In genomic region chr3:39132096-39133092, GRCh38 we compare ENCODE assay signal across 27 cellular contexts. TPM values are rescaled to one million over a fixed set of nuclear protein-coding genes. Genes with fewer than 3 reads are reported as not detected.
DNase-seq lines count a peak whose midpoint lies in the region; ATAC-seq and TF ChIP-seq lines count a peak whose summit lies in the region.
"Had no signal": no experiment of that assay in that cellular context is flagged by ENCODE, and none has a peak within 500 bp of the region (broad histone marks: within the 10 kb centered on the region; RNA-seq: fewer than 3 reads in every experiment).

No MANE protein-coding gene starts in this region.

- H3K4me2 ChIP-seq in trophoblast cell (ENCODE audit: low read length): no peak overlapping the region

- TF ChIP-seq CTCF in 22Rv1 (IDR thresholded peaks at IDR 0.05) (no peak), vagina (IDR thresholded peaks at IDR 0.05) (no peak)

- H3K9me3 ChIP-seq in trophoblast cell (ENCODE audit: insufficient read depth, low read depth, low read length) (no peaks in the 10 kb centered on the region), vagina (no peaks in the 10 kb centered on the region)
- H3K9me3 ChIP-seq: SJCRH30 had no signal

- no peak overlapping the region for H3K4ac ChIP-seq in trophoblast cell (ENCODE audit: low read depth, low read length)

- H2BK5ac ChIP-seq in trophoblast cell (ENCODE audit: low read depth, low read length, poor library complexity): no peak overlapping the region

- no peaks in the 10 kb centered on the region for H3K79me2 ChIP-seq in trophoblast cell (ENCODE audit: control insufficient read depth, insufficient read depth, low read length, poor library complexity)

- no peaks in the 10 kb centered on the region for H3K27me3 Mint-ChIP-seq in activated T-helper 17 cell treated with anti-CD3 and anti-CD28 coated beads, Interleukin-2, amount 50 U/mL, for 72 hours
- H3K27me3 Mint-ChIP-seq: activated naive CD8-positive, alpha-beta T cell treated with anti-CD3 and anti-CD28 coated beads, Interleukin-2, amount 10 ng/mL, durations not matched to agents 7 days and 5 days; B cell; stimulated activated memory B cell treated with anti-CD40 and anti-IgM and Interleukin-4, amounts not matched to agents 10 μg/mL and 1 μg/mL and 100 μg/mL, for 72 hours had no signal

- peaks cover 9% of the 10 kb centered on the region for H3K4me1 Mint-ChIP-seq in activated T-helper 17 cell treated with anti-CD3 and anti-CD28 coated beads, Interleukin-2, amount 50 U/mL, for 72 hours

- peaks cover 0 to 4% of the 10 kb centered on the region in 2 experiments for H3K36me3 ChIP-seq in trophoblast cell (ENCODE audit: control insufficient read depth in 1 of 2, insufficient read depth in 2 of 2, low read length in 2 of 2)
- H3K36me3 ChIP-seq in vagina: no peaks in the 10 kb centered on the region
- H3K36me3 ChIP-seq: cardiac muscle cell, SJCRH30 had no signal

- H3K4me3 Mint-ChIP-seq in activated T-helper 17 cell treated with anti-CD3 and anti-CD28 coated beads, Interleukin-2, amount 50 U/mL, for 72 hours: no peak overlapping the region
- H3K4me3 Mint-ChIP-seq: activated naive CD8-positive, alpha-beta T cell treated with anti-CD3 and anti-CD28 coated beads, Interleukin-2, amount 10 ng/mL, durations not matched to agents 7 days and 5 days; activated T-cell treated with anti-CD3 and anti-CD28 coated beads, Interleukin-2, amount 50 U/mL, for 4 hours; B cell; CD8-positive, alpha-beta memory T cell; stimulated activated memory B cell treated with anti-CD40 and anti-IgM and Interleukin-4, amounts not matched to agents 10 μg/mL and 1 μg/mL and 100 μg/mL, for 72 hours had no signal

- no peaks in the 10 kb centered on the region for H3K9me3 Mint-ChIP-seq in activated T-helper 17 cell treated with anti-CD3 and anti-CD28 coated beads, Interleukin-2, amount 50 U/mL, for 72 hours
- H3K9me3 Mint-ChIP-seq: activated naive CD8-positive, alpha-beta T cell treated with anti-CD3 and anti-CD28 coated beads, Interleukin-2, amount 10 ng/mL, durations not matched to agents 7 days and 5 days; activated T-cell treated with anti-CD3 and anti-CD28 coated beads, Interleukin-2, amount 50 U/mL, for 4 hours; CD8-positive, alpha-beta memory T cell; stimulated activated memory B cell treated with anti-CD40 and anti-IgM and Interleukin-4, amounts not matched to agents 10 μg/mL and 1 μg/mL and 100 μg/mL, for 72 hours had no signal

- H2AK5ac ChIP-seq in trophoblast cell (ENCODE audit: low read length): no peak overlapping the region

- TF ChIP-seq POLR2A in vagina (IDR thresholded peaks at IDR 0.05): no peak

- peaks cover 0 to 6% of the 10 kb centered on the region in 2 experiments for H3K4me1 ChIP-seq in trophoblast cell (ENCODE audit: control insufficient read depth in 1 of 2, insufficient read depth in 2 of 2, low read length in 2 of 2)
- peaks cover 7% of the 10 kb centered on the region for H3K4me1 ChIP-seq in vagina
- H3K4me1 ChIP-seq: SJCRH30 had no signal

- H4K8ac ChIP-seq in trophoblast cell (ENCODE audit: low read depth, low read length): no peak overlapping the region

- H3K36me3 Mint-ChIP-seq in activated T-helper 17 cell treated with anti-CD3 and anti-CD28 coated beads, Interleukin-2, amount 50 U/mL, for 72 hours (ENCODE audit: low read depth): peaks cover 9% of the 10 kb centered on the region
- H3K36me3 Mint-ChIP-seq: activated naive CD8-positive, alpha-beta T cell treated with anti-CD3 and anti-CD28 coated beads, Interleukin-2, amount 10 ng/mL, durations not matched to agents 7 days and 5 days; CD8-positive, alpha-beta memory T cell had no signal

- no peak overlapping the region for H3K18ac ChIP-seq in trophoblast cell (ENCODE audit: low read length)

- H4K91ac ChIP-seq in trophoblast cell (ENCODE audit: low read depth, low read length): no peak overlapping the region

- WGBS in trophoblast cell (ENCODE audit: extremely low coverage, insufficient coverage, insufficient read length): no CpG with 5 or more reads among the region's 11 CpGs

- no peak overlapping the region for H3K4me3 ChIP-seq in trophoblast cell (ENCODE audit: low read depth, low read length)
- H3K4me3 ChIP-seq in vagina: no peak overlapping the region
- H3K4me3 ChIP-seq: cardiac muscle cell, coronary artery, SJCRH30 had no signal

- no peak for ATAC-seq in activated T-helper 17 cell treated with anti-CD3 and anti-CD28 coated beads, Interleukin-2, amount 50 U/mL, for 72 hours (replicated peaks)
- ATAC-seq in esophagus mucosa: peak; percentile 38
- ATAC-seq in HG02852 (IDR thresholded peaks at IDR 0.05; ENCODE audit: unreplicated experiment): no peak
- ATAC-seq: activated T-cell treated with anti-CD3 and anti-CD28 coated beads, Interleukin-2, amount 50 U/mL, for 4 hours; stimulated activated memory B cell treated with anti-CD40 and anti-IgM and Interleukin-4, amounts not matched to agents 10 μg/mL and 1 μg/mL and 100 μg/mL, for 72 hours had no signal

- H3K79me1 ChIP-seq in trophoblast cell (ENCODE audit: low read length): peaks cover 2% of the 10 kb centered on the region

- H3K9ac ChIP-seq in trophoblast cell (ENCODE audit: low read length): no peak overlapping the region

- H4K12ac ChIP-seq in trophoblast cell (ENCODE audit: low read depth, low read length): no peak overlapping the region

- DNase-seq in trophoblast cell (peak; percentile 65 to 88), vagina (ENCODE audit: extremely low spot score in 2 of 2) (no peak)
- no peak for DNase-seq in effector CD8-positive, alpha-beta T cell (lab: John Stamatoyannopoulos, UW)
- DNase-seq: ACHN; activated CD4-positive, alpha-beta T cell treated with anti-CD3 and anti-CD28 coated beads for 48 hours; activated gamma-delta T cell treated with Interleukin-2 at 50 U/mL for 16 hours; activated T-cell treated with anti-CD3 and anti-CD28 coated beads, Interleukin-2, amount 50 U/mL, for 4 hours; aorta; CD8-positive, alpha-beta memory T cell; effector memory CD4-positive, alpha-beta T cell; kidney glomerular epithelial cell; NCI-H146; NCI-H2107; NCI-H345; NCI-H748 treated with DMSO at 0.1 percent for 48 hours; SJCRH30; SW 1271 had no signal

- no peak overlapping the region for H2BK12ac ChIP-seq in trophoblast cell (ENCODE audit: low read length)

- H3K14ac ChIP-seq in trophoblast cell (ENCODE audit: low read length): no peak overlapping the region

- H3K27me3 ChIP-seq in trophoblast cell (ENCODE audit: insufficient read depth, low read length) (no peaks in the 10 kb centered on the region), vagina (no peaks in the 10 kb centered on the region)
- H3K27me3 ChIP-seq: cardiac muscle cell, SJCRH30 had no signal

- H3K27ac Mint-ChIP-seq in activated T-helper 17 cell treated with anti-CD3 and anti-CD28 coated beads, Interleukin-2, amount 50 U/mL, for 72 hours: peak overlapping the region; percentile 63
- H3K27ac Mint-ChIP-seq: activated naive CD8-positive, alpha-beta T cell treated with anti-CD3 and anti-CD28 coated beads, Interleukin-2, amount 10 ng/mL, durations not matched to agents 7 days and 5 days; B cell had no signal

- no peak overlapping the region for H2AFZ ChIP-seq in trophoblast cell (ENCODE audit: insufficient read depth, low read length, poor library complexity)

- H3K23ac ChIP-seq in trophoblast cell (ENCODE audit: low read length): no peak overlapping the region

- intact Hi-C loops in vagina (cut with DNase I): no loop called here

- no peak overlapping the region for H2BK120ac ChIP-seq in trophoblast cell (ENCODE audit: insufficient read depth, low read length, poor library complexity)

- H3K27ac ChIP-seq in 22Rv1: peak overlapping the region; percentile 8; the same call in 1 of the 2 replicates
- no peak overlapping the region for H3K27ac ChIP-seq in trophoblast cell (ENCODE audit: low read depth, low read length)
- no peak overlapping the region for H3K27ac ChIP-seq in vagina
- H3K27ac ChIP-seq: cardiac muscle cell, coronary artery, SJCRH30, VCaP had no signal

RNA-seq across cellular contexts. Expression of gene CSRNP1, which starts 21.0 kb away (rescaled TPM):
- total RNA-seq in activated T-helper 17 cell treated with anti-CD3 and anti-CD28 coated beads, Interleukin-2, amount 50 U/mL, for 72 hours: 100 to 1,000 TPM in 1 of 2 donors, 10 to 100 TPM in 1; 42.9 to 145 TPM
- total RNA-seq in esophagus mucosa (15.4 TPM), vagina (99.7 TPM)
- polyA plus RNA-seq in trophoblast cell (2013): 35.6 and 35.8 TPM in 2 replicates

RNA-seq across cellular contexts. Expression of gene TTC21A, which starts 24.9 kb away (rescaled TPM):
- total RNA-seq in activated T-helper 17 cell treated with anti-CD3 and anti-CD28 coated beads, Interleukin-2, amount 50 U/mL, for 72 hours: 1 to 10 TPM; 2.7 to 4.7 TPM
- total RNA-seq in esophagus mucosa (2.3 TPM), vagina (8.8 TPM)
- 1.8 and 2.1 TPM in 2 replicates for polyA plus RNA-seq in trophoblast cell (2013)

RNA-seq across cellular contexts. Expression of gene GORASP1, which starts 25.0 kb away (rescaled TPM):
- total RNA-seq in activated T-helper 17 cell treated with anti-CD3 and anti-CD28 coated beads, Interleukin-2, amount 50 U/mL, for 72 hours: 10 to 100 TPM; 21.2 to 24.2 TPM
- total RNA-seq in esophagus mucosa: 23.5 TPM
- 19.6 and 19.9 TPM in 2 replicates for polyA plus RNA-seq in trophoblast cell (2013)
- 45.9 TPM for total RNA-seq in vagina

Comparison
In these comparisons a context has a peak if more than half of its experiments do, and no peak if none do; other contexts are left out.
1. DNase-seq: peak in trophoblast cell (2 of 2); none in vagina (0 of 2) and effector CD8-positive, alpha-beta T cell (single experiment).